ENCODE assay signal across 16 cellular contexts in the genomic region with DNA sequence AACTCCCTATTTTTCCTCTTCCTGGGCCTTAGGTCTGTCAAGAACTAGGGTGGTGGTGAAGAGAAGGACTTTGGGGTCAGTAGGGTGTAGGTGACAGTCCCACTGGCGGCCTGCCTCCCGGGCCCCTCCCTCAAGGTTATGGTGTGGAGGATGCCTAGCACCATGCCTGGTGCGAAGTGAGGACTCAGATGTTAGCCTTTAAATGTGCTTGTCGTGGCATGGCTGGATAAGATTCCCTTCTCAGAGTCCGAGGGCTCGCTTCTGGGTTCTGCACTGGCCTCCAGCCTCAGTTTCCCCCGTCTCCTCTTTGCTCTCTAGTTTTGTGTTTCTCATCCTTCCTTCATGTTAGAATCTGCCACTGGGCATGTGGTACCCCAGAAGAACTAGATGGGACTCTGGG. TPM values are rescaled to one million over a fixed set of nuclear protein-coding genes. Genes with fewer than 3 reads are reported as not detected.
DNase-seq lines count a peak whose midpoint lies in the region; ATAC-seq and TF ChIP-seq lines count a peak whose summit lies in the region.
"Had no signal": no experiment of that assay in that cellular context is flagged by ENCODE, and none has a peak within 500 bp of the region (broad histone marks: within the 10 kb centered on the region; RNA-seq: fewer than 3 reads in every experiment).

No MANE protein-coding gene starts in this region.

- no peak overlapping the region for H3K23ac ChIP-seq in trophoblast cell (ENCODE audit: low read length)

- no peak overlapping the region for H3K4ac ChIP-seq in trophoblast cell (ENCODE audit: low read depth, low read length)

- no peak overlapping the region for H4K8ac ChIP-seq in trophoblast cell (ENCODE audit: low read depth, low read length)

- H3K27me3 ChIP-seq in BLaER1 (no peaks in the 10 kb centered on the region), smooth muscle cell (ENCODE audit: low read depth) (no peaks in the 10 kb centered on the region), trophoblast cell (ENCODE audit: insufficient read depth, low read length) (no peaks in the 10 kb centered on the region)
- H3K27me3 ChIP-seq: suprapubic skin had no signal

- H3K36me3 ChIP-seq in BLaER1 (peaks cover 34% of the 10 kb centered on the region), smooth muscle cell (ENCODE audit: low read depth) (no peaks in the 10 kb centered on the region), trophoblast cell (ENCODE audit: control insufficient read depth in 1 of 2, insufficient read depth in 2 of 2, low read length in 2 of 2) (peaks cover 28 to 36% of the 10 kb centered on the region in 2 experiments)

- H3K9ac ChIP-seq in BLaER1 (no peak overlapping the region; the same call in 1 of the 2 replicates), smooth muscle cell (ENCODE audit: low read depth) (no peak overlapping the region), trophoblast cell (ENCODE audit: low read length) (no peak overlapping the region)

- H4K20me1 ChIP-seq in BLaER1 (peaks cover 78% of the 10 kb centered on the region), smooth muscle cell (ENCODE audit: low read depth) (peaks cover 100% of the 10 kb centered on the region)

- H3K4me3 ChIP-seq in BLaER1 (no peak overlapping the region), smooth muscle cell (no peak overlapping the region), trophoblast cell (ENCODE audit: low read depth, low read length) (no peak overlapping the region)
- H3K4me3 ChIP-seq: GM12878, lung, suprapubic skin had no signal

- peaks cover 21% of the 10 kb centered on the region; the same call in 1 of the 2 replicates for H3K36me3 Mint-ChIP-seq in HFFc6 (ENCODE audit: low read depth)
- H3K36me3 Mint-ChIP-seq in activated naive CD8-positive, alpha-beta T cell treated with anti-CD3 and anti-CD28 coated beads, Interleukin-2, amount 10 ng/mL, durations not matched to agents 7 days and 5 days: peaks cover 12% of the 10 kb centered on the region
- peaks cover 4% of the 10 kb centered on the region for H3K36me3 Mint-ChIP-seq in natural killer cell treated with Interleukin-12 subunit alpha and Interleukin-12 subunit beta and Interleukin-15 and Interleukin-18, amount 100 ng/mL, for 72 hours

- no peak overlapping the region for H3K4me3 Mint-ChIP-seq in HFFc6
- H3K4me3 Mint-ChIP-seq in activated naive CD8-positive, alpha-beta T cell treated with anti-CD3 and anti-CD28 coated beads, Interleukin-2, amount 10 ng/mL, durations not matched to agents 7 days and 5 days: no peak overlapping the region
- no peak overlapping the region for H3K4me3 Mint-ChIP-seq in natural killer cell treated with Interleukin-12 subunit alpha and Interleukin-12 subunit beta and Interleukin-15 and Interleukin-18, amount 100 ng/mL, for 72 hours
- H3K4me3 Mint-ChIP-seq: T-helper 1 cell treated with Interleukin-12 subunit alpha and Interleukin-12 subunit beta and Interleukin-4 antibody, amounts not matched to agents 30 μg/mL and 1 μg/mL, for 36 hours had no signal

- H3K14ac ChIP-seq in trophoblast cell (ENCODE audit: low read length): no peak overlapping the region

- H2BK12ac ChIP-seq in trophoblast cell (ENCODE audit: low read length): no peak overlapping the region

- peaks cover 53% of the 10 kb centered on the region for H3K79me2 ChIP-seq in smooth muscle cell (ENCODE audit: low read depth)
- H3K79me2 ChIP-seq in trophoblast cell (ENCODE audit: control insufficient read depth, insufficient read depth, low read length, poor library complexity): peaks cover 2% of the 10 kb centered on the region

- H3K27me3 Mint-ChIP-seq in HFFc6 (ENCODE audit: insufficient read depth): no peaks in the 10 kb centered on the region; the same call in 1 of the 2 replicates
- no peaks in the 10 kb centered on the region for H3K27me3 Mint-ChIP-seq in activated naive CD8-positive, alpha-beta T cell treated with anti-CD3 and anti-CD28 coated beads, Interleukin-2, amount 10 ng/mL, durations not matched to agents 7 days and 5 days
- H3K27me3 Mint-ChIP-seq in natural killer cell treated with Interleukin-12 subunit alpha and Interleukin-12 subunit beta and Interleukin-15 and Interleukin-18, amount 100 ng/mL, for 72 hours: no peaks in the 10 kb centered on the region

- peaks cover 13% of the 10 kb centered on the region for H3F3A ChIP-seq in smooth muscle cell (ENCODE audit: low read depth)

- H3K79me1 ChIP-seq in trophoblast cell (ENCODE audit: low read length): peaks cover 8% of the 10 kb centered on the region

- no peak for ATAC-seq in activated naive CD8-positive, alpha-beta T cell treated with anti-CD3 and anti-CD28 coated beads, Interleukin-2, amount 10 ng/mL, durations not matched to agents 7 days and 5 days (ENCODE audit: low read depth)
- no peak for ATAC-seq in natural killer cell treated with Interleukin-12 subunit alpha and Interleukin-12 subunit beta and Interleukin-15 and Interleukin-18, amount 100 ng/mL, for 72 hours

- no peaks in the 10 kb centered on the region for H3K9me3 ChIP-seq in BLaER1
- no peaks in the 10 kb centered on the region for H3K9me3 ChIP-seq in smooth muscle cell (replicated peaks; ENCODE audit: low read depth)
- peaks cover 3% of the 10 kb centered on the region for H3K9me3 ChIP-seq in trophoblast cell (ENCODE audit: insufficient read depth, low read depth, low read length)
- H3K9me3 ChIP-seq: suprapubic skin had no signal

- H3K4me1 ChIP-seq in BLaER1 (peaks cover 71% of the 10 kb centered on the region), smooth muscle cell (ENCODE audit: low read depth) (no peaks in the 10 kb centered on the region), trophoblast cell (ENCODE audit: control insufficient read depth in 1 of 2, insufficient read depth in 2 of 2, low read length in 2 of 2) (peaks cover 26 to 27% of the 10 kb centered on the region in 2 experiments)

- H3K27ac ChIP-seq in BLaER1 (peak overlapping the region; percentile 55), smooth muscle cell (ENCODE audit: low read depth) (no peak overlapping the region), trophoblast cell (ENCODE audit: low read depth, low read length) (no peak overlapping the region), caudate nucleus (ENCODE audit: low read depth, low read length) (no peak overlapping the region)
- H3K27ac ChIP-seq: HL-60, suprapubic skin had no signal

- peak overlapping the region; percentile 43; the same call in 1 of the 2 replicates for H3K27ac Mint-ChIP-seq in HFFc6
- H3K27ac Mint-ChIP-seq in activated naive CD8-positive, alpha-beta T cell treated with anti-CD3 and anti-CD28 coated beads, Interleukin-2, amount 10 ng/mL, durations not matched to agents 7 days and 5 days: peak overlapping the region; percentile 61
- peak overlapping the region; percentile 27 to 35 for H3K27ac Mint-ChIP-seq in natural killer cell treated with Interleukin-12 subunit alpha and Interleukin-12 subunit beta and Interleukin-15 and Interleukin-18, amount 100 ng/mL, for 72 hours
- H3K27ac Mint-ChIP-seq: T-helper 1 cell treated with Interleukin-12 subunit alpha and Interleukin-12 subunit beta and Interleukin-4 antibody, amounts not matched to agents 30 μg/mL and 1 μg/mL, for 36 hours had no signal

- peaks cover 63% of the 10 kb centered on the region for H3K4me1 Mint-ChIP-seq in HFFc6 (ENCODE audit: low read depth)
- peaks cover 45% of the 10 kb centered on the region for H3K4me1 Mint-ChIP-seq in activated naive CD8-positive, alpha-beta T cell treated with anti-CD3 and anti-CD28 coated beads, Interleukin-2, amount 10 ng/mL, durations not matched to agents 7 days and 5 days
- H3K4me1 Mint-ChIP-seq in natural killer cell treated with Interleukin-12 subunit alpha and Interleukin-12 subunit beta and Interleukin-15 and Interleukin-18, amount 100 ng/mL, for 72 hours (ENCODE audit: low read depth in 2 of 2): peaks cover 49 to 61% of the 10 kb centered on the region in 2 donors

- no peak for DNase-seq in HFFc6
- DNase-seq in activated naive CD8-positive, alpha-beta T cell treated with anti-CD3 and anti-CD28 coated beads, Interleukin-2, amount 10 ng/mL, durations not matched to agents 7 days and 5 days: no peak
- DNase-seq in natural killer cell treated with Interleukin-12 subunit alpha and Interleukin-12 subunit beta and Interleukin-15 and Interleukin-18, amount 100 ng/mL, for 72 hours (ENCODE audit: low spot score): no peak
- DNase-seq in KG1 (lab: John Stamatoyannopoulos, UW): no peak
- no peak for DNase-seq in smooth muscle cell (lab: John Stamatoyannopoulos, UW; ENCODE audit: unreplicated experiment)
- DNase-seq in trophoblast cell: no peak
- DNase-seq in caudate nucleus (lab: John Stamatoyannopoulos, UW): no peak
- DNase-seq: dermis blood vessel endothelial cell, NCI-H187, NCI-H526 had no signal

- H3K4me2 ChIP-seq in BLaER1 (peak overlapping the region; percentile 90), smooth muscle cell (no peak overlapping the region), trophoblast cell (ENCODE audit: low read length) (no peak overlapping the region)

- no peak overlapping the region for H3K18ac ChIP-seq in trophoblast cell (ENCODE audit: low read length)

- H2AFZ ChIP-seq in smooth muscle cell (ENCODE audit: low read depth) (no peak overlapping the region), trophoblast cell (ENCODE audit: insufficient read depth, low read length, poor library complexity) (no peak overlapping the region)

- no peak overlapping the region for H4K91ac ChIP-seq in trophoblast cell (ENCODE audit: low read depth, low read length)

- no peak overlapping the region for H2BK120ac ChIP-seq in trophoblast cell (ENCODE audit: insufficient read depth, low read length, poor library complexity)

- POLR2A ChIA-PET in activated naive CD8-positive, alpha-beta T cell treated with anti-CD3 and anti-CD28 coated beads, Interleukin-2, amount 10 ng/mL, durations not matched to agents 7 days and 5 days (lab: Charles Lee): no interaction called here

- no peak overlapping the region for H2AK5ac ChIP-seq in trophoblast cell (ENCODE audit: low read length)

- no peak overlapping the region for H2BK5ac ChIP-seq in trophoblast cell (ENCODE audit: low read depth, low read length, poor library complexity)

- no peak overlapping the region for H4K12ac ChIP-seq in trophoblast cell (ENCODE audit: low read depth, low read length)

- TF ChIP-seq CTCF in HFFc6 (IDR thresholded peaks at IDR 0.05): no peak
- no peak for TF ChIP-seq CTCF in smooth muscle cell (IDR thresholded peaks at IDR 0.05; ENCODE audit: borderline replicate concordance, insufficient read depth, poor library complexity, severe bottlenecking)

- 98% methylated on average over 7 of the region's 7 CpGs for WGBS in smooth muscle cell (ENCODE audit: low lambda C conversion rate)
- no CpG with 5 or more reads among the region's 7 CpGs for WGBS in trophoblast cell (ENCODE audit: extremely low coverage, insufficient coverage, insufficient read length)

- H3K9me3 Mint-ChIP-seq in HFFc6: no peaks in the 10 kb centered on the region
- no peaks in the 10 kb centered on the region for H3K9me3 Mint-ChIP-seq in activated naive CD8-positive, alpha-beta T cell treated with anti-CD3 and anti-CD28 coated beads, Interleukin-2, amount 10 ng/mL, durations not matched to agents 7 days and 5 days
- no peaks in the 10 kb centered on the region for H3K9me3 Mint-ChIP-seq in natural killer cell treated with Interleukin-12 subunit alpha and Interleukin-12 subunit beta and Interleukin-15 and Interleukin-18, amount 100 ng/mL, for 72 hours
- H3K9me3 Mint-ChIP-seq: T-helper 1 cell treated with Interleukin-12 subunit alpha and Interleukin-12 subunit beta and Interleukin-4 antibody, amounts not matched to agents 30 μg/mL and 1 μg/mL, for 36 hours had no signal

RNA-seq across cellular contexts. Expression of a gene that starts 32.0 kb away (rescaled TPM):
- 10 to 100 TPM; 65.0 to 77.4 (median 72.0) TPM for total RNA-seq in HFFc6 (2021; fragmentation: NEBNext Ultra II Directional; extraction: Animal tissue kit (Norgen Biotek cat#: 25700))
- total RNA-seq in activated naive CD8-positive, alpha-beta T cell treated with anti-CD3 and anti-CD28 coated beads, Interleukin-2, amount 10 ng/mL, durations not matched to agents 7 days and 5 days: 10 to 100 TPM; 71.6 to 72.2 TPM
- total RNA-seq in natural killer cell treated with Interleukin-12 subunit alpha and Interleukin-12 subunit beta and Interleukin-15 and Interleukin-18, amount 100 ng/mL, for 72 hours: 10 to 100 TPM; 65.5 to 72.6 TPM
- total RNA-seq in smooth muscle cell: 77.5 and 86.7 TPM in 2 replicates
- polyA plus RNA-seq in smooth muscle cell: 26.7 and 29.1 TPM in 2 replicates
- 60.4 and 60.6 TPM in 2 replicates for polyA plus RNA-seq in trophoblast cell (2013)
